ENCODE assay signal across 9 cellular contexts in the genomic region with DNA sequence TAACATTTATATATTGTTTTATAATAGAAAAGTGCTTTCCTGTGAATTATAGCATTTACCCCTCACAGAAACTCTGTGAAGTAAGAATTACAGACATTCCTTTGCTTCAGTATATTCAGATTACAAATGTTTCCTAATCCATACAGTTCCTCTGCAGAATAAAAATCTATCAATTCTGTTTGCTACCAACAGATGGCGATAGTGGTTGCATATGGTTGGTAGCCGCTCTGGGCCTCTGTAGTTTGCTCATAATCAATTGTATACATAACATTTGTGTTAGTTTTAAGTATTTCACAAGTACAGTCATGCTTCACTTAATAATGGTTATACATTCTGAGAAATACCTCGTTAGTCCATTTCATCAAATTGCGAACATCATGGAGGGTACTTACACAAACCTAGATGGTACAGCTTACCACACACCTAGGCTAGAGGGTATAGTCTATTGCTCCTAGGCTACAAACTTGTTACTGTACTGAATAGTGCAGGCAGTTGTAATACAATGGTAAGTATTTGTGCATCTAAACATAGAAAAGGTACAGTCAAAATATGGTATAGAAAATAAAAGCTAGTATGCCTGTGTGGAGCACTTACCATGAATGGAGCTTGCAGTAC.
DNase-seq lines count a peak whose midpoint lies in the region; ATAC-seq and TF ChIP-seq lines count a peak whose summit lies in the region.
"Had no signal": no experiment of that assay in that cellular context is flagged by ENCODE, and none has a peak within 500 bp of the region (broad histone marks: within the 10 kb centered on the region; RNA-seq: fewer than 3 reads in every experiment).

No MANE protein-coding gene starts in this region.

- TF ChIP-seq CTCF in lung (IDR thresholded peaks at IDR 0.05; ENCODE audit: control extremely low read depth, extremely low read depth): no peak

- no peaks in the 10 kb centered on the region for H3K9me3 ChIP-seq in lung (ENCODE audit: control insufficient read depth in 2 of 2, insufficient read depth in 1 of 2, low read length in 1 of 2)

- peak; percentile 1 for DNase-seq in EH (ENCODE audit: low read depth)
- DNase-seq in SKM-1 treated with dmso at 0.1 percent for 144 hours (lab: John Stamatoyannopoulos, UW; ENCODE audit: unreplicated experiment): peak; percentile 55
- no peak for DNase-seq in lung (ENCODE audit: low spot score)
- no peak for DNase-seq in Ammon's horn (ENCODE audit: low spot score)
- DNase-seq in COLO668 (lab: John Stamatoyannopoulos, UW; ENCODE audit: unreplicated experiment): no peak
- DNase-seq in NCI-H774 (lab: John Stamatoyannopoulos, UW): no peak

- H3K4me1 ChIP-seq in lung (ENCODE audit: control insufficient read depth in 2 of 2, insufficient read depth in 2 of 2, low read length in 2 of 2): no peaks in the 10 kb centered on the region

- H3K36me3 ChIP-seq in lung (ENCODE audit: control insufficient read depth in 2 of 2, insufficient read depth in 2 of 2, low read length in 2 of 2): no peaks in the 10 kb centered on the region

- H3K4me3 ChIP-seq in lung: no peak overlapping the region
- H3K4me3 ChIP-seq: SK-N-MC had no signal

- no peaks in the 10 kb centered on the region for H3K27me3 ChIP-seq in lung (ENCODE audit: control insufficient read depth, insufficient read depth)

- ATAC-seq in GM19395 (IDR thresholded peaks at IDR 0.05; ENCODE audit: unreplicated experiment): peak; percentile 58
- ATAC-seq in HG03457 (IDR thresholded peaks at IDR 0.05; ENCODE audit: unreplicated experiment): peak; percentile 44
- ATAC-seq in lung (ENCODE audit: insufficient read depth, low FRiP score): peak; percentile 34

- H3K27ac ChIP-seq in lung (ENCODE audit: low read depth in 1 of 2, low read length in 1 of 2): no peak overlapping the region
- H3K27ac ChIP-seq: SK-N-MC had no signal

- WGBS in lung, 2 donors: 75 to 80% methylated on average over 4 of the region's 4 CpGs

Comparison
In these comparisons a context has a peak if more than half of its experiments do, and no peak if none do; other contexts are left out.
1. DNase-seq: peak in EH (single experiment) and SKM-1 treated with dmso at 0.1 percent for 144 hours (single experiment); none in lung (single experiment), Ammon's horn (single experiment), COLO668 (single experiment) and NCI-H774 (single experiment).
2. Peak in every context shown above with its lines, with median percentiles within 50 percentile points of each other: ATAC-seq.